8 cellular contexts compared by ENCODE assay signal in the genomic region with DNA sequence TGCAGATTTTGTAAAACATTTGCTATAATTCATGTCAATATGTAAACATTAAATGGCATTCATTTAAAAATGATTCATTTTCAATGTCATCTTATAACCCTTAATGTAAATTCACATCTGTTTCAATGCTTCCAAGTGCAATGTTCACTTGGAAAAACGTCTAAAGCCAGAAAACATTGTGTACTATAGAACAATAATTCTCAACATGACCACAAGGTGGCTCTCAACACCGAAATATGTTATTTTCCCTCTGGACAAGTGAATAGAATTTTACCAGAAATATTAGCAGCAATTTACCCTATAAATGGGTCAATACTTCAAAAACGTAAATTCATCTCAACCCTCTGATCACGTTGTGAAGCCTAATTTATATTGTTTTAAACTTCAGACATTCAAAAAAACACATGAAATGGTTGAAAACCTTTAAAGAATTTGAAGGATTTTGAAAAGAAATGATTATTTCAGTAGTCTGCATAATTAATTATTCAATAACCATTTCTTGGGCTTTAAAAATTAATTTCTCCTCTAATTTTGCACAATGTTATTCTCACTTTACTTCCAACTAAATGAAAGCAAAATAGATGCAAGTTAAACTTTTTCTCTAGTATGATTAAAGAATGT. TPM values are rescaled to one million over a fixed set of nuclear protein-coding genes. Genes with fewer than 3 reads are reported as not detected.
DNase-seq lines count a peak whose midpoint lies in the region; ATAC-seq, FAIRE-seq and TF ChIP-seq lines count a peak whose summit lies in the region.

No MANE protein-coding gene starts in this region.

- H3K4me1 ChIP-seq in A549 (no peaks in the 10 kb centered on the region), RWPE2 (ENCODE audit: insufficient read depth, poor library complexity, severe bottlenecking) (peaks cover 4% of the 10 kb centered on the region), suprapubic skin (no peaks in the 10 kb centered on the region)

- H3K9me3 ChIP-seq in A549 (no peaks in the 10 kb centered on the region), RWPE2 (ENCODE audit: severe bottlenecking) (peaks cover 2% of the 10 kb centered on the region), suprapubic skin (no peaks in the 10 kb centered on the region)

- TF ChIP-seq RAD21 in A549 (conservative IDR thresholded peaks at IDR 0.05 in 1 of 2, IDR thresholded peaks at IDR 0.05 in 1 of 2) = peak; percentile 73 to 79

- H3K4me3 ChIP-seq in A549 = no peak overlapping the region
- H3K4me3 ChIP-seq in RWPE2 (ENCODE audit: severe bottlenecking) = no peak overlapping the region
- H3K4me3 ChIP-seq in fibroblast of the aortic adventitia (ENCODE audit: low read depth, low read length) = no peak overlapping the region
- H3K4me3 ChIP-seq in suprapubic skin = no peak overlapping the region

- H3K4me2 ChIP-seq in A549 = no peak overlapping the region

- no peak for TF ChIP-seq POLR2A in A549 (IDR thresholded peaks at IDR 0.05; ENCODE audit: low read length)
- no peak for TF ChIP-seq POLR2A in GM12892 (IDR thresholded peaks at IDR 0.05; ENCODE audit: low read depth, low read length)
- no peak for TF ChIP-seq POLR2A in suprapubic skin (IDR thresholded peaks at IDR 0.05)

- peaks cover 7% of the 10 kb centered on the region for H3K27me3 ChIP-seq in RWPE2 (ENCODE audit: insufficient read depth, poor library complexity, severe bottlenecking)
- H3K27me3 ChIP-seq in suprapubic skin = no peaks in the 10 kb centered on the region

- CTCF ChIA-PET in A549 (lab: Yijun Ruan, JAX) = no interaction called here

- H3K36me3 ChIP-seq in RWPE2 (ENCODE audit: low read depth) (no peaks in the 10 kb centered on the region), suprapubic skin (no peaks in the 10 kb centered on the region)

- TF ChIP-seq CTCF in A549 (IDR thresholded peaks at IDR 0.05) = peak; percentile 74
- peak; percentile 90 for TF ChIP-seq CTCF in RWPE2 (IDR thresholded peaks at IDR 0.05; ENCODE audit: poor library complexity, severe bottlenecking)
- TF ChIP-seq CTCF in fibroblast of the aortic adventitia (IDR thresholded peaks at IDR 0.05; ENCODE audit: insufficient read depth, low read length) = peak; percentile 49
- TF ChIP-seq CTCF in suprapubic skin (IDR thresholded peaks at IDR 0.05) = peak; percentile 32 to 46

- peak; percentile 11 to 44 for DNase-seq in A549 (ENCODE audit: low read depth in 1 of 2, low spot score in 1 of 2)
- DNase-seq in GM12892 (ENCODE audit: insufficient read length) = no peak
- peak; percentile 4 for DNase-seq in LHCN-M2 (ENCODE audit: low read depth)
- DNase-seq in RWPE2 (ENCODE audit: low spot score) = no peak
- DNase-seq in fibroblast of the aortic adventitia (ENCODE audit: low read depth) = peak; percentile 38
- no peak for DNase-seq in suprapubic skin (ENCODE audit: low spot score in 2 of 2)
- DNase-seq in stimulated activated CD4-positive, alpha-beta T cell treated with anti-CD3 and anti-CD28 coated beads, Interleukin-1b, Interleukin-23, amount 100 ng/mL, for 48 hours = no peak

- POLR2A ChIA-PET in A549 (lab: Yijun Ruan, JAX) = no interaction called here

- 2% methylated on average over 4 of the region's 4 CpGs for WGBS in A549 (ENCODE audit: missing lambda C conversion rate)
- WGBS in suprapubic skin = 1% methylated on average over 4 of the region's 4 CpGs

- H3K27ac ChIP-seq in A549 (no peak overlapping the region), RWPE2 (ENCODE audit: poor library complexity, severe bottlenecking) (no peak overlapping the region), suprapubic skin (no peak overlapping the region)

- no peak for TF ChIP-seq EP300 in A549 (IDR thresholded peaks at IDR 0.05)
- TF ChIP-seq EP300 in suprapubic skin (IDR thresholded peaks at IDR 0.05) = no peak

- ATAC-seq in A549 (peak in 1 of 2 experiments; percentile 38; a peak in 1 of 6 replicates), RWPE2 (ENCODE audit: low read depth) (peak; percentile 38; the same call in 1 of the 3 replicates), HG03439 (IDR thresholded peaks at IDR 0.05; ENCODE audit: unreplicated experiment) (no peak)

- no peak for FAIRE-seq in A549 (lab: Jason Lieb, UNC)
- peak; percentile 24 for FAIRE-seq in GM12892 (lab: Jason Lieb, UNC)

TF ChIP-seq in A549, 52 proteins besides CTCF, POLR2A, EP300 and RAD21:
- TF ChIP-seq SMC3 (IDR thresholded peaks at IDR 0.05) (peak; percentile 73), NFE2L2 (conservative IDR thresholded peaks at IDR 0.05; ENCODE audit: low read length) (no peak)

RNA-seq across cellular contexts. Expression of a gene that starts 11.0 kb away (rescaled TPM):
- polyA plus RNA-seq in A549 (2011; rRNA removed) (0.58 and 1.0 TPM in 2 replicates), A549 (2017; fragmentation: RNase III; extraction: RNeasy Plus Mini Kit Qiagen cat#74134 plus additional on column Dnase treatment) (0.38 to 0.63 TPM (median 0.47 TPM) in 3 replicates)
- polyA plus RNA-seq in A549 (2012; cell fraction: cytosol; rRNA removed) = 0.16 and 0.20 TPM in 2 replicates
- polyA plus RNA-seq in A549 (2012; cell fraction: nucleus; rRNA removed) = 0.18 and 0.49 TPM in 2 replicates
- 0.29 and 0.58 TPM in 2 replicates for polyA minus RNA-seq in A549 (2011; rRNA and poly(A)+ RNA removed)
- polyA plus RNA-seq in GM12892 (2012; ENCODE audit: missing spikeins) = not detected
- total RNA-seq in LHCN-M2 (2014; rRNA removed) (not detected in 2 replicates), fibroblast of the aortic adventitia (ENCODE audit: low replicate concordance) (0.65 and 1.4 TPM in 2 replicates), suprapubic skin (not detected)
- not detected for polyA plus RNA-seq in LHCN-M2 (2012)

Comparison
In these comparisons a context has a peak if more than half of its experiments do, and no peak if none do; other contexts are left out.
1. DNase-seq: peak in A549 (2 of 2), LHCN-M2 (single experiment) and fibroblast of the aortic adventitia (single experiment); none in GM12892 (single experiment), RWPE2 (single experiment), suprapubic skin (0 of 2) and stimulated activated CD4-positive, alpha-beta T cell treated with anti-CD3 and anti-CD28 coated beads, Interleukin-1b, Interleukin-23, amount 100 ng/mL, for 48 hours (single experiment).
2. CTCF ChIP-seq: peak in every context shown above with its lines; median percentile 90 in RWPE2; 74 in A549; 49 in fibroblast of the aortic adventitia; 39 in suprapubic skin.